ENCODE assay signal across 1 cellular context in genomic region chr1:85571181-85571540, GRCh38.
TF ChIP-seq lines count a peak whose summit lies in the region.

No MANE protein-coding gene starts in this region.

TF ChIP-seq in SK-N-SH, 30 proteins besides CTCF, POLR2A, EP300 and RAD21 (continued from another document):
- no peak for TF ChIP-seq IRF3 (IDR thresholded peaks at IDR 0.05; ENCODE audit: low read depth, low read length)
TF ChIP-seq in SK-N-SH: peak in this region for 0.
